In genomic region chr1:44418022-44418673, GRCh38 we compare ENCODE assay signal across 10 cellular contexts. TPM values are rescaled to one million over a fixed set of nuclear protein-coding genes. Genes with fewer than 3 reads are reported as not detected.
DNase-seq lines count a peak whose midpoint lies in the region; ATAC-seq and TF ChIP-seq lines count a peak whose summit lies in the region.
"Had no signal": no experiment of that assay in that cellular context is flagged by ENCODE, and none has a peak within 500 bp of the region (broad histone marks: within the 10 kb centered on the region; RNA-seq: fewer than 3 reads in every experiment).

No MANE protein-coding gene starts in this region.

- H3K4me3 ChIP-seq in left lung = peak overlapping the region in 1 of 2 donors; percentile 35
- H3K4me3 ChIP-seq in aorta (ENCODE audit: low read length in 2 of 2) = no peak overlapping the region
- H3K4me3 ChIP-seq: GM12878 had no signal

- ATAC-seq in left lung (peak; percentile 20), aorta (ENCODE audit: low FRiP score) (no peak)
- peak; percentile 36 for ATAC-seq in stimulated activated naive CD8-positive, alpha-beta T cell treated with anti-CD3 and anti-CD28 coated beads, Interleukin-15, Interleukin-2, amounts not matched to agents 100 U/mL and 50 U/mL, for 24 hours

- TF ChIP-seq CTCF in VCaP (conservative IDR thresholded peaks at IDR 0.05) (no peak), left lung (IDR thresholded peaks at IDR 0.05) (no peak)

- WGBS in aorta, 2 donors = 5 to 6% methylated on average over 39 to 46 of the region's 46 CpGs

- peak; percentile 56 for DNase-seq in DMS53 (lab: John Stamatoyannopoulos, UW)
- DNase-seq in DMS53 treated with DMSO at 0.1 percent for 48 hours (lab: John Stamatoyannopoulos, UW; ENCODE audit: unreplicated experiment) = no peak
- peak in 1 of 2 donors; percentile 80 for DNase-seq in left lung
- no peak for DNase-seq in stimulated activated naive CD8-positive, alpha-beta T cell treated with anti-CD3 and anti-CD28 coated beads, Interleukin-15, Interleukin-2, amounts not matched to agents 100 U/mL and 50 U/mL, for 24 hours
- no peak for DNase-seq in cerebellar cortex (ENCODE audit: low spot score)
- DNase-seq in NCI-H2196 treated with DMSO at 0.1 percent for 48 hours (lab: John Stamatoyannopoulos, UW; ENCODE audit: unreplicated experiment) = no peak
- no peak for DNase-seq in aorta

- H3K27ac ChIP-seq in VCaP (peak overlapping the region; percentile 43), left lung (no peak overlapping the region), aorta (ENCODE audit: low read depth in 1 of 2, low read length in 2 of 2) (no peak overlapping the region)
- H3K27ac ChIP-seq: epithelial cell of prostate had no signal

- H3K4me1 ChIP-seq in left lung (peaks cover 6 to 14% of the 10 kb centered on the region in 2 donors), aorta (ENCODE audit: control insufficient read depth in 1 of 2, insufficient read depth in 2 of 2, low read length in 2 of 2) (no peaks in the 10 kb centered on the region)

- H3K9me3 ChIP-seq in left lung (no peaks in the 10 kb centered on the region), aorta (ENCODE audit: control insufficient read depth, low read length) (no peaks in the 10 kb centered on the region)

- intact Hi-C loops in left lung (cut with DNase I) (no loop called here), aorta (cut with DNase I) (no loop called here)

- H3K27me3 ChIP-seq in left lung = peaks cover 75 to 86% of the 10 kb centered on the region in 2 donors
- H3K27me3 ChIP-seq in aorta (ENCODE audit: control insufficient read depth in 1 of 2, insufficient read depth in 2 of 2, low read length in 1 of 2) = no peaks in the 10 kb centered on the region

- H3K36me3 ChIP-seq in left lung = no peaks in the 10 kb centered on the region
- no peaks in the 10 kb centered on the region for H3K36me3 ChIP-seq in aorta (ENCODE audit: control insufficient read depth in 1 of 2, insufficient read depth in 2 of 2, low read length in 1 of 2)

RNA-seq across cellular contexts. Expression of gene RNF220, which starts 13.1 kb away (rescaled TPM):
- total RNA-seq in left lung (10 to 100 TPM; 50.8 to 58.9 TPM), aorta (10 to 100 TPM; 49.0 to 56.5 TPM)
- 10 to 100 TPM; 44.2 to 70.5 TPM for polyA plus RNA-seq in aorta
